In genomic region chrX:97539970-97540519, GRCh38 we compare ENCODE assay signal across 1 cellular context.
TF ChIP-seq lines count a peak whose summit lies in the region.

No MANE protein-coding gene starts in this region.

TF ChIP-seq in H1, 55 proteins besides CTCF, POLR2A, EP300 and RAD21 (continued from another document):
- TF ChIP-seq CHD7 (IDR thresholded peaks at IDR 0.05; ENCODE audit: insufficient replicate concordance, low read length) (no peak), RFX5 (IDR thresholded peaks at IDR 0.05; ENCODE audit: borderline replicate concordance, low read depth, low read length) (no peak), RBBP5 (IDR thresholded peaks at IDR 0.05; ENCODE audit: borderline replicate concordance, low read depth, low read length) (no peak), BCL11A (IDR thresholded peaks at IDR 0.05; ENCODE audit: low read depth in 2 of 2, low read length in 2 of 2) (no peak), CHD2 (IDR thresholded peaks at IDR 0.05; ENCODE audit: low read length) (no peak)
